12 cellular contexts compared by ENCODE assay signal in the genomic region with DNA sequence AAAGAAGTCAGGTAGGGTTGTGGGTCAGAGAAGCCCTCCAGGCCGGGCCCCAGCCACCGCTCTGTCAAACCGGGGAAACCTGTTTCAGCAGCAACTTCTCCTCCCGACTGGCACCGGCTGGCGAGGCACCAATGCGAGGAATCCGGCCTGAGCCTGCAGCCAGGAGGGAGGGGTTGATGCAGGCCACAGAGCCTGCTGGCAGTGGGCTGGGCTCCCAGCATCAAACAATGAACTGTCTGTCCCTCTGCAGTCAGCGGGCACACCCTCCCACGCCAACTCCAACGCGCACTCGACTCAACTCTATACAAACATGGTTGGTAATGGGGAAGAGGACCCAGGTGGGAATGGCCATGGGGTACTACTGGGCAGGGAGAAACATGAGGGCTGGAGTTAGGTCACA. TPM values are rescaled to one million over a fixed set of nuclear protein-coding genes. Genes with fewer than 3 reads are reported as not detected.
DNase-seq lines count a peak whose midpoint lies in the region; ATAC-seq lines count a peak whose summit lies in the region.
"Had no signal": no experiment of that assay in that cellular context is flagged by ENCODE, and none has a peak within 500 bp of the region (broad histone marks: within the 10 kb centered on the region; RNA-seq: fewer than 3 reads in every experiment).

No MANE protein-coding gene starts in this region.

- ATAC-seq in naive thymus-derived CD4-positive, alpha-beta T cell, result no peak
- ATAC-seq in GM21528 (IDR thresholded peaks at IDR 0.05; ENCODE audit: low FRiP score, unreplicated experiment), result no peak
- ATAC-seq in HG02798 (IDR thresholded peaks at IDR 0.05; ENCODE audit: poor library complexity, unreplicated experiment), result no peak

- no peaks in the 10 kb centered on the region for H3K36me3 Mint-ChIP-seq in naive thymus-derived CD4-positive, alpha-beta T cell

- no peaks in the 10 kb centered on the region for H3K4me1 ChIP-seq in naive thymus-derived CD4-positive, alpha-beta T cell (ENCODE audit: control insufficient read depth in 2 of 2, insufficient read depth in 2 of 2, low read length in 2 of 2)

- H3K4me3 Mint-ChIP-seq in naive thymus-derived CD4-positive, alpha-beta T cell, result no peak overlapping the region

- intact Hi-C loops in naive thymus-derived CD4-positive, alpha-beta T cell (cut with micrococcal nuclease), result no loop called here

- DNase-seq in HT-29 (ENCODE audit: low spot score) (peak; percentile 97), anterior cingulate cortex (lab: John Stamatoyannopoulos, UW) (peak in 57 of 58 donors; percentile 17 to 95 (median 82)), renal cortical epithelial cell (ENCODE audit: low read depth) (peak; percentile 46), NCI-H2107 treated with DMSO at 0.1 percent for 48 hours (lab: John Stamatoyannopoulos, UW; ENCODE audit: unreplicated experiment) (no peak)
- no peak for DNase-seq in naive thymus-derived CD4-positive, alpha-beta T cell
- DNase-seq: activated CD4-positive, alpha-beta T cell treated with anti-CD3 and anti-CD28 coated beads for 1 hour; activated naive CD4-positive, alpha-beta T cell; COR-L47; right cardiac atrium had no signal

- no peaks in the 10 kb centered on the region for H3K36me3 ChIP-seq in naive thymus-derived CD4-positive, alpha-beta T cell (ENCODE audit: control insufficient read depth in 2 of 3, insufficient read depth in 3 of 3, low read length in 3 of 3)

- no peaks in the 10 kb centered on the region for H3K4me1 Mint-ChIP-seq in naive thymus-derived CD4-positive, alpha-beta T cell

- H3K27ac ChIP-seq in layer of hippocampus (ENCODE audit: low read depth, low read length), result peak overlapping the region; percentile 50
- H3K27ac ChIP-seq in naive thymus-derived CD4-positive, alpha-beta T cell (ENCODE audit: low read depth, low read length), result no peak overlapping the region

- peaks cover 8 to 32% (median 13%) of the 10 kb centered on the region in 5 donors for H3K27me3 Mint-ChIP-seq in naive thymus-derived CD4-positive, alpha-beta T cell

- no peaks in the 10 kb centered on the region for H3K9me3 ChIP-seq in naive thymus-derived CD4-positive, alpha-beta T cell (ENCODE audit: control insufficient read depth in 2 of 3, low read length in 3 of 3)

- H3K27ac Mint-ChIP-seq in naive thymus-derived CD4-positive, alpha-beta T cell, result no peak overlapping the region

- CTCF ChIA-PET in naive thymus-derived CD4-positive, alpha-beta T cell (lab: Charles Lee), result no interaction called here

- no peaks in the 10 kb centered on the region for H3K27me3 ChIP-seq in layer of hippocampus (ENCODE audit: control insufficient read depth, insufficient read depth, low read length)
- no peaks in the 10 kb centered on the region for H3K27me3 ChIP-seq in naive thymus-derived CD4-positive, alpha-beta T cell (ENCODE audit: control insufficient read depth in 2 of 2, insufficient read depth in 2 of 2, low read length in 2 of 2)

- POLR2A ChIA-PET in naive thymus-derived CD4-positive, alpha-beta T cell (lab: Charles Lee), result no interaction called here

- H3K4me3 ChIP-seq in naive thymus-derived CD4-positive, alpha-beta T cell (ENCODE audit: low read length), result no peak overlapping the region

- H3K9me3 Mint-ChIP-seq in naive thymus-derived CD4-positive, alpha-beta T cell, result peaks cover 0 to 2% (median 0%) of the 10 kb centered on the region in 11 donors

RNA-seq across cellular contexts. Expression of a gene that starts 12.1 kb away (rescaled TPM):
- 108 and 131 TPM in 2 replicates for total RNA-seq in HT-29 (2014; rRNA removed; shearing (Covaris generic))
- total RNA-seq in renal cortical epithelial cell, result 10.6 and 20.8 TPM in 2 replicates
- total RNA-seq in naive thymus-derived CD4-positive, alpha-beta T cell, result 1 to 10 TPM in 1 of 5 experiments, under 1 TPM in 1, not detected in 3; 0.53 to 3.2 TPM
- under 1 TPM in 1 of 2 donors, not detected in 1; 0.05 TPM for polyA plus RNA-seq in naive thymus-derived CD4-positive, alpha-beta T cell

RNA-seq across cellular contexts. Expression of a gene that starts 57.6 kb away (rescaled TPM):
- 78.2 and 84.7 TPM in 2 replicates for total RNA-seq in HT-29 (2014; rRNA removed; shearing (Covaris generic))
- 32.8 and 52.9 TPM in 2 replicates for total RNA-seq in renal cortical epithelial cell
- total RNA-seq in naive thymus-derived CD4-positive, alpha-beta T cell, result 100 to 1,000 TPM in 1 of 5 experiments, 10 to 100 TPM in 4; 77.3 to 101 (median 88.2) TPM
- polyA plus RNA-seq in naive thymus-derived CD4-positive, alpha-beta T cell, result 10 to 100 TPM; 26.4 to 29.9 TPM

Comparison
In these comparisons a context has a peak if more than half of its experiments do, and no peak if none do; other contexts are left out.
1. DNase-seq: peak in HT-29 (single experiment), anterior cingulate cortex (57 of 58) and renal cortical epithelial cell (single experiment); none in naive thymus-derived CD4-positive, alpha-beta T cell (0 of 9) and NCI-H2107 treated with DMSO at 0.1 percent for 48 hours (single experiment).